ENCODE assay signal across 10 cellular contexts in the genomic region with DNA sequence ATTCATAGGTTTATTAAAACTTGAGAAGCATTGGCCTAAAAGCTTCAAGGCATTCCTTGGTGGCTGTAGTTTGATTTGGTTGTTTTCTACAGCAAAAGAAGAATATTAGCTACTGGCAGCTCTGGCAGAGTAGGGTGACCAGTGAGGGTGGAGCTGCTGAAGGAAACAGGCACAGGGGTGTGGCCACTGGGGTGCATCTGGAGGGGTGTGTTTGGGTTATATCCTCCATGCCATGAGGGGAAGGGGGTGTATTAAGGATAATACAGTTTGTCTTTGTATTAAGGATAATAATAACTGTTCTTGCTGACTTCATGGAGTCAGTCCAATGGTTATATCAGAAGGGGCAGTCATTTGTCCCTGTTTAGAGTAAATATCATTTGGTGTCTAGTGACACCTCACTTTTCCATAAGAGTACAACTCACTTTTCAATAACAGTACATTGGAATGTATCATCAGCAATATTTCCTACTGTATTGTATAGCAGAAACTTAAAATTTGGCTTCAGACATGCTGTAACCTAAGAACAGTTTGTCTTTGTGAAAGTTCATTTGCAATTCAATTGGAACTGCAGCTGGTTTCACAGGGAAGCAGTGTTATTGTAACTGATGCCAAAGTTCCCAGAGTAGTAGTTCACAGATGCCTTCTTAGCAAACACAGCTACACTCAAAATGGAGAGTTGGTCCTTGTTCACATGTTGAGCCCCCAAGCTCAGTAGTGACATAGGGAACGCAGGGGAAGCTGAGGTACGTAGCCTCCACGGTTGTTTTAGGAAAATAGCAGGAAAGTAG. TPM values are rescaled to one million over a fixed set of nuclear protein-coding genes. Genes with fewer than 3 reads are reported as not detected.
A peak's percentile ranks its signal among the peaks of the same experiment; 100 is the strongest.
DNase-seq lines count a peak whose midpoint lies in the region; ATAC-seq and TF ChIP-seq lines count a peak whose summit lies in the region.
"Had no signal": no experiment of that assay in that cellular context is flagged by ENCODE, and none has a peak within 500 bp of the region (broad histone marks: within the 10 kb centered on the region; RNA-seq: fewer than 3 reads in every experiment).

No MANE protein-coding gene starts in this region.

- peak; percentile 3 for DNase-seq in NCI-H2196 treated with DMSO at 0.1 percent for 48 hours (lab: John Stamatoyannopoulos, UW; ENCODE audit: unreplicated experiment)
- peak in 3 of 10 donors; percentile 38 to 53 (median 51) for DNase-seq in dorsolateral prefrontal cortex
- DNase-seq in iPS-NIHi11 (ENCODE audit: low spot score) = peak; percentile 42
- DNase-seq in substantia nigra (lab: John Stamatoyannopoulos, UW) = peak in 30 of 49 donors; percentile 6 to 80 (median 32)
- no peak for DNase-seq in NK-92 (lab: John Stamatoyannopoulos, UW; ENCODE audit: unreplicated experiment)
- DNase-seq in SIG-M5 treated with dmso at 0.1 percent for 504 hours (lab: John Stamatoyannopoulos, UW; ENCODE audit: unreplicated experiment) = no peak
- no peak for DNase-seq in HEK293T (ENCODE audit: extremely low spot score)
- DNase-seq: adrenal gland, NCI-H226 had no signal

- POLR2A ChIA-PET in HEK293T (lab: Yijun Ruan, JAX) = interaction anchor here (1.1 kb wide), 1 partner anchor 32 kb away, joined by 5 read pairs; the partner anchor contains the start of gene HSPA2

- intact Hi-C loops in dorsolateral prefrontal cortex (cut with DNase I) = loop anchor here (2.0 kb wide), 2 partner anchors 30 to 32 kb away; partner anchors contain the start of gene HSPA2 (in 1 of the 2)

- peak in 7 of 56 donors; percentile 3 to 15 (median 8) for TF ChIP-seq CTCF in dorsolateral prefrontal cortex (IDR thresholded peaks at IDR 0.05 in 54 of 56, conservative IDR thresholded peaks at IDR 0.05 in 2 of 56; ENCODE audit: low read depth in 1 of 56, partially characterized antibody in 56 of 56)

- H3K4me3 ChIP-seq in dorsolateral prefrontal cortex = peak overlapping the region in 24 of 59 donors; percentile 2 to 37 (median 18)
- H3K4me3 ChIP-seq: adrenal gland had no signal

- no peak for ATAC-seq in GM18870 (IDR thresholded peaks at IDR 0.05; ENCODE audit: unreplicated experiment)

- peak overlapping the region; percentile 54 to 99 (median 93) for H3K27ac ChIP-seq in dorsolateral prefrontal cortex
- peak overlapping the region; percentile 97 for H3K27ac ChIP-seq in substantia nigra (ENCODE audit: low read depth, low read length, poor library complexity, severe bottlenecking)

- no peaks in the 10 kb centered on the region for H3K27me3 ChIP-seq in dorsolateral prefrontal cortex
- H3K27me3 ChIP-seq: adrenal gland had no signal

- CTCF ChIA-PET in HEK293T (lab: Yijun Ruan, JAX) = no interaction called here

TF ChIP-seq in HEK293T, 16 proteins besides CTCF, POLR2A, EP300 and RAD21:
- TF ChIP-seq HDGF (IDR thresholded peaks at IDR 0.05; ENCODE audit: borderline replicate concordance) (no peak), SP1 (IDR thresholded peaks at IDR 0.05) (no peak), FOXK2 (IDR thresholded peaks at IDR 0.05) (no peak), FOXM1 (IDR thresholded peaks at IDR 0.05; ENCODE audit: borderline replicate concordance) (no peak), ELF4 (IDR thresholded peaks at IDR 0.05) (no peak), LEF1 (IDR thresholded peaks at IDR 0.05; ENCODE audit: borderline replicate concordance) (no peak), BHLHE40 (IDR thresholded peaks at IDR 0.05; ENCODE audit: borderline replicate concordance) (no peak)
TF ChIP-seq in HEK293T: peak in this region for 0.

RNA-seq across cellular contexts. Expression of gene PPP1R36, which starts 23.2 kb away (rescaled TPM):
- total RNA-seq in dorsolateral prefrontal cortex = 1 to 10 TPM in 102 of 120 experiments, under 1 TPM in 16, not detected in 2; 0.41 to 5.3 (median 1.7) TPM

RNA-seq across cellular contexts. Expression of gene HSPA2, which starts 32.4 kb away (rescaled TPM):
- total RNA-seq in dorsolateral prefrontal cortex = 100 to 1,000 TPM in 86 of 120 experiments, 10 to 100 TPM in 34; 15.2 to 536 (median 124) TPM

Comparison
In these comparisons a context has a peak if more than half of its experiments do, and no peak if none do; other contexts are left out.
1. DNase-seq: peak in NCI-H2196 treated with DMSO at 0.1 percent for 48 hours (single experiment), iPS-NIHi11 (single experiment) and substantia nigra (30 of 49); none in NK-92 (single experiment), SIG-M5 treated with dmso at 0.1 percent for 504 hours (single experiment) and HEK293T (single experiment).